In the genomic region with DNA sequence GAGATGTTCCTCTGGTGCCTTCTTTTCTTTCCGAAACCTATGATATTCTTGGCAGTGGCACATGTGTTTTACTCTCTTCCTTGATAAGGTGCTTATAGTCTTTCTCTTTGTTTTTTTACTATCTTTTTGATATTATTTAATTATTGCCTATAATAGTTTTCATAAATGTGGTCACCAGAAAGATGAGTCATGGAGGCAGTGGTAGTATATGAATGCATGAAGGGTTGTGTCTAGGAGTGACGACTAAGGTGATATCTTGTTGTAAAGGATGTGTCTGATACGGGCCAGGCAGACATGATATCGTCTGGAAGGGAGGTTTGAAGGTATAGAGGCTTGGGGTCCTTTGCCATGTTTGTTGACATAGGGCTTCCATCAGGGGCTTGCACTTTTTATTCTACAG, we compare ENCODE assay signal across 20 cellular contexts.
"Had no signal": no experiment of that assay in that cellular context is flagged by ENCODE, and none has a peak within 500 bp of the region (broad histone marks: within the 10 kb centered on the region; RNA-seq: fewer than 3 reads in every experiment).

No MANE protein-coding gene starts in this region.

- H3K36me3 Mint-ChIP-seq: activated naive CD8-positive, alpha-beta T cell treated with anti-CD3 and anti-CD28 coated beads for 36 hours; naive B cell; WTC11 had no signal

- ATAC-seq: effector memory CD8-positive, alpha-beta T cell; gastrocnemius medialis; left ventricle myocardium superior; stimulated activated naive CD8-positive, alpha-beta T cell treated with anti-CD3 and anti-CD28 coated beads, Interleukin-15, amount 100 ng/mL, for 72 hours; WTC11 had no signal

- H3K4me1 ChIP-seq: ascending aorta, gastrocnemius medialis, testis, upper lobe of left lung had no signal

- H3K4me3 Mint-ChIP-seq: activated CD4-positive, alpha-beta T cell treated with anti-CD3 and anti-CD28 coated beads for 36 hours; activated naive CD8-positive, alpha-beta T cell treated with anti-CD3 and anti-CD28 coated beads for 36 hours; effector memory CD8-positive, alpha-beta T cell; memory B cell; naive B cell; neural crest cell; stimulated activated naive CD8-positive, alpha-beta T cell treated with anti-CD3 and anti-CD28 coated beads, Interleukin-15, amount 100 ng/mL, for 72 hours; WTC11 had no signal

- H3K4me1 Mint-ChIP-seq: neural crest cell; stimulated activated naive CD8-positive, alpha-beta T cell treated with anti-CD3 and anti-CD28 coated beads, Interleukin-15, amount 100 ng/mL, for 72 hours had no signal

- H3K9me3 ChIP-seq: ascending aorta, gastrocnemius medialis, testis, upper lobe of left lung had no signal

- H3K27ac ChIP-seq: ascending aorta, cardiac muscle cell, gastrocnemius medialis, testis, upper lobe of left lung had no signal

- H3K27me3 Mint-ChIP-seq: activated CD4-positive, alpha-beta T cell treated with anti-CD3 and anti-CD28 coated beads for 36 hours; activated naive CD8-positive, alpha-beta T cell treated with anti-CD3 and anti-CD28 coated beads for 36 hours; effector memory CD8-positive, alpha-beta T cell; memory B cell; naive B cell; stimulated activated naive CD8-positive, alpha-beta T cell treated with anti-CD3 and anti-CD28 coated beads, Interleukin-15, amount 100 ng/mL, for 72 hours had no signal

- H3K27me3 ChIP-seq: ascending aorta, cardiac muscle cell, gastrocnemius medialis, testis, upper lobe of left lung had no signal

- H3K36me3 ChIP-seq: ascending aorta, cardiac muscle cell, gastrocnemius medialis, upper lobe of left lung had no signal

- H3K27ac Mint-ChIP-seq: activated CD4-positive, alpha-beta T cell treated with anti-CD3 and anti-CD28 coated beads for 36 hours; activated naive CD8-positive, alpha-beta T cell treated with anti-CD3 and anti-CD28 coated beads for 36 hours; effector memory CD8-positive, alpha-beta T cell; memory B cell; stimulated activated naive CD8-positive, alpha-beta T cell treated with anti-CD3 and anti-CD28 coated beads, Interleukin-15, amount 100 ng/mL, for 72 hours had no signal

- H3K9me3 Mint-ChIP-seq: activated naive CD8-positive, alpha-beta T cell treated with anti-CD3 and anti-CD28 coated beads for 36 hours; effector memory CD8-positive, alpha-beta T cell; memory B cell; naive B cell; stimulated activated naive CD8-positive, alpha-beta T cell treated with anti-CD3 and anti-CD28 coated beads, Interleukin-15, amount 100 ng/mL, for 72 hours; WTC11 had no signal

- H3K4me3 ChIP-seq: ascending aorta, cardiac muscle cell, gastrocnemius medialis, testis, upper lobe of left lung had no signal

- DNase-seq: activated CD4-positive, alpha-beta T cell treated with anti-CD3 and anti-CD28 coated beads for 36 hours; activated CD4-positive, alpha-beta T cell treated with anti-CD3 and anti-CD28 coated beads, Interleukin-2, amount 50 U/mL, for 48 hours; activated naive CD8-positive, alpha-beta T cell treated with anti-CD3 and anti-CD28 coated beads for 36 hours; activated T-cell treated with anti-CD3 and anti-CD28 coated beads for 4 hours; dermis blood vessel endothelial cell; effector memory CD8-positive, alpha-beta T cell; gastrocnemius medialis; head of caudate nucleus; left ventricle myocardium superior; naive B cell; stimulated activated naive CD8-positive, alpha-beta T cell treated with anti-CD3 and anti-CD28 coated beads, Interleukin-15, amount 100 ng/mL, for 72 hours; SW 1271; T-helper 2 cell; testis; upper lobe of left lung had no signal
